In the genomic region with DNA sequence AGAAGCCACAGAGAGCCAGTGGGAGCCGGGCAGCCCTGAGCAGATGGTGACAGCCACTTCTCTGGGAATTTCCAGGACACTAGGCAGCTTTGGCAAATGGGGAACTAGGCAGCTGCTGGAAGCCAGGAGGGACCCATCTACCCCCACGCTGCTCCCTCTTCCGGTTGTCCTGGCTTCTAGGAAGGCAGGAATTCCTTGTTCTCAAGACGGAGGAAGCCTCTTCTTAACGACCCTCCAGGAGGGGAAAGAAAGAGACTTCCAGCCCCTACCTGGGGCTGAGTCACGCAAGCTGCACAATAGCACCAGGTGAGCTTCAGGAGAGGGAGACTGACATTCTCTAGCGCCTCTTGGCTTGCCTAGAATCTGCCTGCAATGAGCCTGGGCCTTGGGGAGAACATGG, we compare ENCODE assay signal across 24 cellular contexts.
"Had no signal": no experiment of that assay in that cellular context is flagged by ENCODE, and none has a peak within 500 bp of the region (broad histone marks: within the 10 kb centered on the region; RNA-seq: fewer than 3 reads in every experiment).

No MANE protein-coding gene starts in this region.

- H3K4me3 Mint-ChIP-seq: naive thymus-derived CD4-positive, alpha-beta T cell; natural killer cell treated with Interleukin-12 subunit alpha and Interleukin-12 subunit beta and Interleukin-15 and Interleukin-18, amount 100 ng/mL, for 72 hours; stimulated activated effector memory CD8-positive, alpha-beta T cell treated with anti-CD3 and anti-CD28 coated beads, Interleukin-12 subunit alpha, Interleukin-12 subunit beta, amount 100 ng/mL, for 72 hours; stimulated activated naive CD8-positive, alpha-beta T cell treated with anti-CD3 and anti-CD28 coated beads, Interleukin-15, Interleukin-2, amounts not matched to agents 100 ng/mL and 50 ng/mL, for 24 hours had no signal

- DNase-seq: hypothalamus; kidney; left colon; left lung; lower lobe of right lung; mammary epithelial cell; midbrain; mucosa of descending colon; naive thymus-derived CD4-positive, alpha-beta T cell; ovary; right lobe of liver; stimulated activated CD4-positive, alpha-beta T cell treated with anti-CD3 and anti-CD28 coated beads, Interleukin-4, amount 100 ng/mL, for 24 hours; stimulated activated naive CD4-positive, alpha-beta T cell; tibial artery; trophoblast cell; upper lobe of right lung had no signal

- H3K4me1 ChIP-seq: left lung, lower lobe of right lung, right atrium auricular region, right lobe of liver, suprapubic skin, tibial artery, upper lobe of right lung had no signal

- H3K9me3 ChIP-seq: left lung, lower lobe of right lung, mucosa of descending colon, ovary, right atrium auricular region, right lobe of liver, suprapubic skin, thoracic aorta, tibial artery, upper lobe of right lung had no signal

- H3K9me3 Mint-ChIP-seq: naive thymus-derived CD4-positive, alpha-beta T cell; natural killer cell treated with Interleukin-12 subunit alpha and Interleukin-12 subunit beta and Interleukin-15 and Interleukin-18, amount 100 ng/mL, for 72 hours; stimulated activated effector memory CD8-positive, alpha-beta T cell treated with anti-CD3 and anti-CD28 coated beads, Interleukin-12 subunit alpha, Interleukin-12 subunit beta, amount 100 ng/mL, for 72 hours; stimulated activated naive CD8-positive, alpha-beta T cell treated with anti-CD3 and anti-CD28 coated beads, Interleukin-15, Interleukin-2, amounts not matched to agents 100 ng/mL and 50 ng/mL, for 24 hours had no signal

- H3K27me3 ChIP-seq: ovary, right atrium auricular region, right lobe of liver had no signal

- H3K4me1 Mint-ChIP-seq: naive thymus-derived CD4-positive, alpha-beta T cell; stimulated activated effector memory CD8-positive, alpha-beta T cell treated with anti-CD3 and anti-CD28 coated beads, Interleukin-12 subunit alpha, Interleukin-12 subunit beta, amount 100 ng/mL, for 72 hours had no signal

- H3K36me3 Mint-ChIP-seq: naive thymus-derived CD4-positive, alpha-beta T cell; natural killer cell treated with Interleukin-12 subunit alpha and Interleukin-12 subunit beta and Interleukin-15 and Interleukin-18, amount 100 ng/mL, for 72 hours; stimulated activated effector memory CD8-positive, alpha-beta T cell treated with anti-CD3 and anti-CD28 coated beads, Interleukin-12 subunit alpha, Interleukin-12 subunit beta, amount 100 ng/mL, for 72 hours had no signal

- H3K27ac Mint-ChIP-seq: naive thymus-derived CD4-positive, alpha-beta T cell; natural killer cell treated with Interleukin-12 subunit alpha and Interleukin-12 subunit beta and Interleukin-15 and Interleukin-18, amount 100 ng/mL, for 72 hours; progenitor cell of endocrine pancreas; stimulated activated effector memory CD8-positive, alpha-beta T cell treated with anti-CD3 and anti-CD28 coated beads, Interleukin-12 subunit alpha, Interleukin-12 subunit beta, amount 100 ng/mL, for 72 hours; stimulated activated naive CD8-positive, alpha-beta T cell treated with anti-CD3 and anti-CD28 coated beads, Interleukin-15, Interleukin-2, amounts not matched to agents 100 ng/mL and 50 ng/mL, for 24 hours had no signal

- ATAC-seq: left colon; left lung; lower lobe of right lung; mucosa of descending colon; naive thymus-derived CD4-positive, alpha-beta T cell; natural killer cell treated with Interleukin-12 subunit alpha and Interleukin-12 subunit beta and Interleukin-15 and Interleukin-18, amount 100 ng/mL, for 72 hours; right lobe of liver; stimulated activated effector memory CD8-positive, alpha-beta T cell treated with anti-CD3 and anti-CD28 coated beads, Interleukin-12 subunit alpha, Interleukin-12 subunit beta, amount 100 ng/mL, for 72 hours; upper lobe of right lung had no signal

- H3K27ac ChIP-seq: left lung, lower lobe of right lung, ovary, right atrium auricular region, right lobe of liver, skin epidermis, suprapubic skin, thoracic aorta, tibial artery, upper lobe of right lung had no signal

- H3K27me3 Mint-ChIP-seq: stimulated activated naive CD8-positive, alpha-beta T cell treated with anti-CD3 and anti-CD28 coated beads, Interleukin-15, Interleukin-2, amounts not matched to agents 100 ng/mL and 50 ng/mL, for 24 hours had no signal

- H3K36me3 ChIP-seq: left lung, ovary, right atrium auricular region, right lobe of liver, suprapubic skin, thoracic aorta, tibial artery, upper lobe of right lung had no signal

- H3K4me3 ChIP-seq: left lung, lower lobe of right lung, mucosa of descending colon, ovary, right atrium auricular region, right lobe of liver, skin epidermis, suprapubic skin, thoracic aorta, tibial artery, upper lobe of right lung had no signal
